Comparison of ENCODE assay signal across 24 cellular contexts in the genomic region with DNA sequence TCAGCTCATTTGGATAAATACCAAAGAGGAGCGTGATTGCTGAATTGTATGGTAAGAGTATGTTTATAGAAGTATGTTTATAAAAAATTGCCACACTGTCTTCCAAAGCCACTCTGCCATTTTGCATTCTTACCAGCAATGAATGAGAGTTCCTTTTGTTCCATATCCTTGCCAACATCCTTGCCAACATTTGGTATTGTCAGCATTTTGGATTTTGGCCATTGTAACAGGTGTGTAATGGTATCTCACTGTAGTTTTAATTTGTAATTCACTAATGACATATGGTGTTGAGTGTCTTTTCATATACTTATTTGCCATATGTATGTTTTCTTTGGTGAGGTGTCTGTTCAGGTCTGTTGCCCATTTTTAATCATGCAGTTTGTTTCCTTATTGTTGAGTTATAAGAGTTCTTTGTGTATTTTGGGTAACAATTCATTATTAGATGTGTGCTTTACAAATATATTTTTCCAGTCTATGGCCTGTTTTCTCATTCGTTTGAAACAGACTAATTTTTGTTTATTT.
"Had no signal": no experiment of that assay in that cellular context is flagged by ENCODE, and none has a peak within 500 bp of the region (broad histone marks: within the 10 kb centered on the region; RNA-seq: fewer than 3 reads in every experiment).

No MANE protein-coding gene starts in this region.

- ATAC-seq: natural killer cell treated with Interleukin-12 subunit alpha and Interleukin-12 subunit beta and Interleukin-15 and Interleukin-18, amount 100 ng/mL, for 72 hours; sciatic nerve; stimulated activated naive B cell treated with anti-CD40 and anti-IgM and Interleukin-4, amounts not matched to agents 10 μg/mL and 1 μg/mL and 100 μg/mL, for 72 hours; stimulated activated naive CD8-positive, alpha-beta T cell treated with anti-CD3 and anti-CD28 coated beads, Interleukin-15, Interleukin-2, amounts not matched to agents 100 U/mL and 50 U/mL, for 24 hours had no signal

- H3K4me3 ChIP-seq: left ventricle myocardium inferior, lung, ovary, right atrium auricular region, skin epidermis, stomach, testis, thyroid gland, transverse colon, upper lobe of left lung, vagina had no signal

- H3K9me3 ChIP-seq: ovary, testis, thyroid gland, transverse colon, vagina had no signal

- H3K27me3 Mint-ChIP-seq: naive B cell; natural killer cell treated with Interleukin-12 subunit alpha and Interleukin-12 subunit beta and Interleukin-15 and Interleukin-18, amount 100 ng/mL, for 72 hours; progenitor cell of endocrine pancreas; stimulated activated naive B cell treated with anti-CD40 and anti-IgM and Interleukin-4, amounts not matched to agents 10 μg/mL and 1 μg/mL and 100 μg/mL, for 72 hours had no signal

- H3K4me3 Mint-ChIP-seq: mesothelial cell of epicardium; naive B cell; natural killer cell treated with Interleukin-12 subunit alpha and Interleukin-12 subunit beta and Interleukin-15 and Interleukin-18, amount 100 ng/mL, for 72 hours; stimulated activated naive B cell treated with anti-CD40 and anti-IgM and Interleukin-4, amounts not matched to agents 10 μg/mL and 1 μg/mL and 100 μg/mL, for 72 hours had no signal

- H3K27me3 ChIP-seq: ovary, right atrium auricular region, stomach, testis, thyroid gland, transverse colon, upper lobe of left lung, vagina had no signal

- DNase-seq: islet precursor cell; left ventricle myocardium inferior; mesendoderm; naive B cell; ovary; stimulated activated CD4-positive, alpha-beta T cell treated with anti-CD3 and anti-CD28 coated beads, Interleukin-12 subunit alpha, Interleukin-12 subunit beta, amount 100 ng/mL, for 4 hours; stimulated activated CD4-positive, alpha-beta T cell treated with anti-CD3 and anti-CD28 coated beads, Interleukin-15, amount 100 ng/mL, for 24 hours; stimulated activated CD4-positive, alpha-beta T cell treated with anti-CD3 and anti-CD28 coated beads, Interleukin-2, amount 100 ng/mL, for 24 hours; stimulated activated CD4-positive, alpha-beta T cell treated with anti-CD3 and anti-CD28 coated beads, Interleukin-4, amount 100 ng/mL, for 1 hour; stimulated activated naive B cell treated with anti-CD40 and anti-IgM and Interleukin-4, amounts not matched to agents 10 μg/mL and 1 μg/mL and 100 μg/mL, for 72 hours; stimulated activated naive CD8-positive, alpha-beta T cell treated with anti-CD3 and anti-CD28 coated beads, Interleukin-15, Interleukin-2, amounts not matched to agents 100 U/mL and 50 U/mL, for 24 hours; stomach; testis; thyroid gland; transverse colon; upper lobe of left lung had no signal

- H3K27ac ChIP-seq: left ventricle myocardium inferior, ovary, right atrium auricular region, skin epidermis, stomach, testis, thyroid gland, transverse colon, upper lobe of left lung, vagina had no signal

- H3K4me1 ChIP-seq: left ventricle myocardium inferior, right atrium auricular region, stomach, testis, thyroid gland, transverse colon, upper lobe of left lung, vagina had no signal

- H3K36me3 ChIP-seq: ovary, right atrium auricular region, thyroid gland, transverse colon, upper lobe of left lung, vagina had no signal

- H3K27ac Mint-ChIP-seq: mesothelial cell of epicardium; natural killer cell treated with Interleukin-12 subunit alpha and Interleukin-12 subunit beta and Interleukin-15 and Interleukin-18, amount 100 ng/mL, for 72 hours; progenitor cell of endocrine pancreas; stimulated activated naive B cell treated with anti-CD40 and anti-IgM and Interleukin-4, amounts not matched to agents 10 μg/mL and 1 μg/mL and 100 μg/mL, for 72 hours had no signal
